Comparison of ENCODE assay signal across 18 cellular contexts in the genomic region with DNA sequence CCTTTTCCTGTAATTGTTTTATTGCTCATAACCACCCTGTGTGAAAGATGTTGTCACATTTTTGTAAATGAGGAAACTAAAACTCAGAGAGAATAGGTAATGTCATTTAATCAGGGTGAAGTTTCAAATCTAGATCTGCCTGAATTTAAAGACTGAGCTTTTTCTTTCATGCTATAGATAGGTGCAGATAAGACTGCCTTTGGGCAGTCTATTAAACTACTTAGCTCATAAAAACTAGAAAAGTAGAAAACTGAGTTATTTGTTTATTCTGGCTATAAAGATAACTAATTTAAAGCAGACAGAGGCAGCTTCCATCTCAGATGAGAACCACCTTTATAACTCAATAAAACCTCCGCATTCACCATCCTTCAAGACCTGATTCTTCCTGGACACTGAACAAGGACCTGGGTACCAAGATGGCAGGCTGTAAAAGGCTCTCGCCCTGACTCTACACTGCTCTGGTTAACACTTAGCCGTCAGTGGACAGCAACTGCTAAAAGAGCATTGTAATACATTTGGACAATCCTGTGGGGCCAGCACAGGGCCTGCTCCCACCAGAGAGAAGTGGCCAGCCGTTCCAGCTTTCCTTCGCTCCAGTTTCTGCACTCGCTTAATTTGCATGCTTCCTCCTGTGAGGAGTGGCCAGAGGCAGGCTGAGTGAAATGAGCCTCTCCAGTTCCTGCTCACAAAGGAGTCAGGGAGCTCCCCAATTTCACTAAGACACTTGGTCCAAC.
DNase-seq lines count a peak whose midpoint lies in the region; ATAC-seq and TF ChIP-seq lines count a peak whose summit lies in the region.
"Had no signal": no experiment of that assay in that cellular context is flagged by ENCODE, and none has a peak within 500 bp of the region (broad histone marks: within the 10 kb centered on the region; RNA-seq: fewer than 3 reads in every experiment).

No MANE protein-coding gene starts in this region.

- TF ChIP-seq CTCF in mesothelial cell of epicardium (IDR thresholded peaks at IDR 0.05; ENCODE audit: unreplicated experiment): no peak

- H3K4me3 Mint-ChIP-seq in mesothelial cell of epicardium: no peak overlapping the region
- H3K4me3 Mint-ChIP-seq: activated CD4-positive, alpha-beta memory T cell treated with anti-CD3 and anti-CD28 coated beads for 36 hours; activated T-cell treated with anti-CD3 and anti-CD28 coated beads, Interleukin-2, amount 50 U/mL, for 24 hours had no signal

- peaks cover 24% of the 10 kb centered on the region for H3K4me1 Mint-ChIP-seq in mesothelial cell of epicardium

- H3K27me3 Mint-ChIP-seq in mesothelial cell of epicardium (ENCODE audit: low read depth): no peaks in the 10 kb centered on the region
- H3K27me3 Mint-ChIP-seq: activated CD4-positive, alpha-beta memory T cell treated with anti-CD3 and anti-CD28 coated beads for 36 hours; activated T-cell treated with anti-CD3 and anti-CD28 coated beads, Interleukin-2, amount 50 U/mL, for 24 hours had no signal

- H3K9me3 Mint-ChIP-seq in mesothelial cell of epicardium: peaks cover 17% of the 10 kb centered on the region
- H3K9me3 Mint-ChIP-seq: activated CD4-positive, alpha-beta memory T cell treated with anti-CD3 and anti-CD28 coated beads for 36 hours had no signal

- DNase-seq in ELF-1 (ENCODE audit: low read depth, low spot score) (peak; percentile 36), mesothelial cell of epicardium (ENCODE audit: low spot score in 2 of 2, unreplicated experiment in 2 of 2) (no peak), DMS 273 treated with DMSO at 0.1 percent for 48 hours (lab: John Stamatoyannopoulos, UW) (no peak)
- DNase-seq: activated CD4-positive, alpha-beta memory T cell treated with anti-CD3 and anti-CD28 coated beads for 36 hours; activated naive CD4-positive, alpha-beta T cell treated with anti-CD3 and anti-CD28 coated beads, Interleukin-2, amount 50 U/mL, for 16 hours; activated T-cell treated with anti-CD3 and anti-CD28 coated beads, Interleukin-2, amount 50 U/mL, for 24 hours; colonic mucosa; DMS79; MV-4-11; NCI-H2029; SIG-M5; stimulated activated naive CD4-positive, alpha-beta T cell; tibial artery had no signal

- peak overlapping the region; percentile 57 for H3K27ac Mint-ChIP-seq in mesothelial cell of epicardium
- H3K27ac Mint-ChIP-seq: activated CD4-positive, alpha-beta memory T cell treated with anti-CD3 and anti-CD28 coated beads for 36 hours; activated T-cell treated with anti-CD3 and anti-CD28 coated beads, Interleukin-2, amount 50 U/mL, for 24 hours had no signal

- ATAC-seq in GM21529 (IDR thresholded peaks at IDR 0.05; ENCODE audit: unreplicated experiment) (peak; percentile 10), HG03354 (IDR thresholded peaks at IDR 0.05; ENCODE audit: poor library complexity, severe bottlenecking, unreplicated experiment) (peak; percentile 19), GM18519 (IDR thresholded peaks at IDR 0.05; ENCODE audit: low FRiP score, unreplicated experiment) (no peak), GM18870 (IDR thresholded peaks at IDR 0.05; ENCODE audit: unreplicated experiment) (no peak)
- ATAC-seq in activated CD4-positive, CD25-positive, alpha-beta regulatory T cell treated with anti-CD3 and anti-CD28 coated beads, Interleukin-2, amount 50 U/mL, for 24 hours: no peak

- no peaks in the 10 kb centered on the region for H3K36me3 Mint-ChIP-seq in mesothelial cell of epicardium
- H3K36me3 Mint-ChIP-seq: activated CD4-positive, alpha-beta memory T cell treated with anti-CD3 and anti-CD28 coated beads for 36 hours had no signal

Comparison
In these comparisons a context has a peak if more than half of its experiments do, and no peak if none do; other contexts are left out.
1. ATAC-seq: peak in GM21529 (single experiment) and HG03354 (single experiment); none in activated CD4-positive, CD25-positive, alpha-beta regulatory T cell treated with anti-CD3 and anti-CD28 coated beads, Interleukin-2, amount 50 U/mL, for 24 hours (0 of 2), GM18519 (single experiment) and GM18870 (single experiment).